In the genomic region with DNA sequence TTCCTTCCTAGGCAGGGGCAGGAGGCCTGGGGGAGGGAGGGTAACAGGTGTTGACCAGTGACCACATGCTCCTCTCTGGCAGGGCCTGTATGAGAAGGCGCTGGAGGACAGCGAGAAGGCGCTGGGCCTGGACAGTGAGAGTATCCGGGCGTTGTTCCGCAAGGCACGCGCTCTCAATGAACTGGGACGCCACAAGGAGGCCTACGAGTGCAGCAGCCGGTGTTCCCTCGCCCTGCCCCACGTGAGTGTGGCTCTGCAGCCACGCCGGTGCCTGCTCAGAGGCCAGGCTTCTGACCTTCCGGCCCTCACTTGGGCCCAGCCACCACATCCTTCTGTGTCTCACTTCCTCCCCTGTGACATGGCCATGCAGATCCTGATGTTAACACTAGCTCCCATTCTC, we compare ENCODE assay signal across 22 cellular contexts. TPM values are rescaled to one million over a fixed set of nuclear protein-coding genes. Genes with fewer than 3 reads are reported as not detected.
DNase-seq lines count a peak whose midpoint lies in the region; ATAC-seq and TF ChIP-seq lines count a peak whose summit lies in the region.
"Had no signal": no experiment of that assay in that cellular context is flagged by ENCODE, and none has a peak within 500 bp of the region (broad histone marks: within the 10 kb centered on the region; RNA-seq: fewer than 3 reads in every experiment).

No MANE protein-coding gene starts in this region.

- no TSS peak for BruUV-seq in PC-3 (replicated peaks; lab: Mats Ljungman, UMichigan)

- no peak overlapping the region for H2AFZ ChIP-seq in PC-3 (ENCODE audit: low read length)
- H2AFZ ChIP-seq: neural progenitor cell had no signal

- H3K36me3 ChIP-seq in PC-3 (ENCODE audit: low read depth, low read length): peaks cover 6% of the 10 kb centered on the region
- peaks cover 0 to 60% (median 31%) of the 10 kb centered on the region in 4 donors for H3K36me3 ChIP-seq in right lobe of liver
- H3K36me3 ChIP-seq in gastrocnemius medialis: peaks cover 0 to 50% of the 10 kb centered on the region in 2 donors
- H3K36me3 ChIP-seq: neural progenitor cell had no signal

- H3K9me2 ChIP-seq in PC-3 (replicated peaks; ENCODE audit: low read length): no peaks in the 10 kb centered on the region

- no peak for TF ChIP-seq POLR2A in right lobe of liver (IDR thresholded peaks at IDR 0.05)
- peak in 1 of 2 donors; percentile 42 for TF ChIP-seq POLR2A in gastrocnemius medialis (IDR thresholded peaks at IDR 0.05)

- no peak overlapping the region for H3K9ac ChIP-seq in PC-3 (ENCODE audit: low read length)
- H3K9ac ChIP-seq: neural progenitor cell had no signal

- in situ Hi-C loops in gastrocnemius medialis (cut with MboI; ENCODE audit: low sequenced_read_pairs in 4 of 4): no loop called here

- TF ChIP-seq CTCF in PC-3 (conservative IDR thresholded peaks at IDR 0.05; ENCODE audit: low read depth, low read length): no peak
- TF ChIP-seq CTCF in right lobe of liver (IDR thresholded peaks at IDR 0.05): peak in 2 of 4 donors; percentile 6 to 21
- peak in 4 of 5 experiments; percentile 41 to 64 (median 52) for TF ChIP-seq CTCF in gastrocnemius medialis (IDR thresholded peaks at IDR 0.05 in 4 of 5, conservative IDR thresholded peaks at IDR 0.05 in 1 of 5)

- H3K9me3 ChIP-seq in PC-3 (ENCODE audit: low read length) (no peaks in the 10 kb centered on the region), right lobe of liver (no peaks in the 10 kb centered on the region), gastrocnemius medialis (no peaks in the 10 kb centered on the region)
- H3K9me3 ChIP-seq: body of pancreas, gastroesophageal sphincter had no signal

- no peaks in the 10 kb centered on the region for H3K4me1 ChIP-seq in PC-3 (ENCODE audit: insufficient read depth, low read length)
- no peaks in the 10 kb centered on the region for H3K4me1 ChIP-seq in right lobe of liver
- peaks cover 18 to 19% of the 10 kb centered on the region in 2 donors for H3K4me1 ChIP-seq in gastrocnemius medialis
- H3K4me1 ChIP-seq: body of pancreas, neural progenitor cell had no signal

- H3K4me2 ChIP-seq in PC-3 (ENCODE audit: low read length): no peak overlapping the region
- H3K4me2 ChIP-seq: neural progenitor cell had no signal

- DNase-seq in PC-3 (no peak), cerebellum (ENCODE audit: low spot score) (peak; percentile 59), right lobe of liver (peak; percentile 61 to 73 (median 68)), gastrocnemius medialis (peak; percentile 93 to 97), glomerular visceral epithelial cell (ENCODE audit: extremely low spot score) (no peak)
- DNase-seq: activated CD8-positive, alpha-beta T cell treated with anti-CD3 and anti-CD28 coated beads for 36 hours; activated naive CD4-positive, alpha-beta T cell treated with anti-CD3 and anti-CD28 coated beads, Interleukin-2, amount 50 U/mL, for 16 hours; activated T-cell treated with anti-CD3 and anti-CD28 coated beads, Interleukin-2, amount 50 U/mL, for 4 hours; body of pancreas; erythroblast; NCI-H1930; NCI-H446 treated with DMSO at 0.1 percent for 48 hours; SHP77 treated with DMSO at 0.1 percent for 48 hours; stimulated activated CD4-positive, alpha-beta T cell treated with anti-CD3 and anti-CD28 coated beads, Interleukin-4, amount 100 ng/mL, for 1 hour had no signal

- no peaks in the 10 kb centered on the region for H3K79me2 ChIP-seq in PC-3 (ENCODE audit: low read length)

- no peak overlapping the region for H3K4me3 ChIP-seq in PC-3 (ENCODE audit: low read length)
- H3K4me3 ChIP-seq in right lobe of liver: no peak overlapping the region
- no peak overlapping the region for H3K4me3 ChIP-seq in gastrocnemius medialis
- H3K4me3 ChIP-seq: body of pancreas, gastroesophageal sphincter, lung, neural progenitor cell had no signal

- WGBS in right lobe of liver (ENCODE audit: insufficient coverage, low coverage, low lambda C conversion rate, missing lambda C conversion rate): 24% methylated on average over 3 of the region's 16 CpGs

- intact Hi-C loops in PC-3 (cut with micrococcal nuclease): no loop called here
- intact Hi-C loops in right lobe of liver (cut with DNase I): no loop called here
- intact Hi-C loops in gastrocnemius medialis (cut with DNase I; ENCODE audit: low total_unique reads): loop anchor here (1.0 to 5.0 kb wide), 4 partner anchors 26 to 200 kb away; a partner anchor contains a TSS

- H4K20me1 ChIP-seq in PC-3 (ENCODE audit: low read length): no peaks in the 10 kb centered on the region

- H3F3A ChIP-seq in PC-3 (ENCODE audit: low read length, unreplicated experiment): no peaks in the 10 kb centered on the region

- H3K27me3 ChIP-seq in PC-3 (ENCODE audit: low read length): no peaks in the 10 kb centered on the region
- H3K27me3 ChIP-seq in right lobe of liver: no peaks in the 10 kb centered on the region
- H3K27me3 ChIP-seq in gastrocnemius medialis: no peaks in the 10 kb centered on the region
- H3K27me3 ChIP-seq: body of pancreas, gastroesophageal sphincter, neural progenitor cell had no signal

- CTCF ChIA-PET in PC-3 (lab: Charles Lee): no interaction called here

- H3K27ac ChIP-seq in PC-3 (ENCODE audit: low read length) (no peak overlapping the region), right lobe of liver (no peak overlapping the region), gastrocnemius medialis (peak overlapping the region; percentile 88 to 95 (median 92))
- H3K27ac ChIP-seq: body of pancreas, gastroesophageal sphincter, HL-60, neural progenitor cell had no signal

- peak; percentile 27; the same call in 1 of the 2 replicates for ATAC-seq in PC-3
- ATAC-seq in right lobe of liver: peak; percentile 79 to 89 (median 84)
- peak; percentile 95 to 96 for ATAC-seq in gastrocnemius medialis
- ATAC-seq in GM19463 (IDR thresholded peaks at IDR 0.05; ENCODE audit: unreplicated experiment): no peak
- no peak for ATAC-seq in HG03025 (IDR thresholded peaks at IDR 0.05; ENCODE audit: low FRiP score, unreplicated experiment)
- ATAC-seq in GM19351 (IDR thresholded peaks at IDR 0.05; ENCODE audit: unreplicated experiment): no peak
- ATAC-seq: activated CD8-positive, alpha-beta T cell treated with anti-CD3 and anti-CD28 coated beads for 36 hours; activated T-cell treated with anti-CD3 and anti-CD28 coated beads, Interleukin-2, amount 50 U/mL, for 4 hours; body of pancreas; gastroesophageal sphincter; WTC11 had no signal

- POLR2A ChIA-PET in PC-3 (lab: Charles Lee; ENCODE audit: unreplicated experiment): no interaction called here

RNA-seq across cellular contexts. Expression of a gene that starts 25.8 kb away (rescaled TPM):
- 34.8 and 40.5 TPM in 2 replicates for total RNA-seq in PC-3 (2014; rRNA removed)
- 53.9 TPM for total RNA-seq in cerebellum
- total RNA-seq in right lobe of liver: 10 to 100 TPM; 26.5 to 50.1 (median 42.7) TPM
- total RNA-seq in gastrocnemius medialis: 10 to 100 TPM; 17.0 to 22.6 (median 20.5) TPM

RNA-seq across cellular contexts. Expression of a gene that starts 41.1 kb away (rescaled TPM):
- total RNA-seq in PC-3 (2014; rRNA removed): 99.0 and 128 TPM in 2 replicates
- total RNA-seq in cerebellum: 27.9 TPM
- 10 to 100 TPM; 27.4 to 56.3 (median 37.6) TPM for total RNA-seq in right lobe of liver
- total RNA-seq in gastrocnemius medialis: 10 to 100 TPM; 31.4 to 75.2 (median 52.1) TPM

RNA-seq across cellular contexts. Expression of a gene that starts 54.6 kb away (rescaled TPM):
- 4.0 TPM in 2 replicates for total RNA-seq in PC-3 (2014; rRNA removed)
- 6.3 TPM for total RNA-seq in cerebellum
- 10 to 100 TPM in 4 of 6 experiments, 1 to 10 TPM in 2; 6.1 to 28.9 (median 15.5) TPM for total RNA-seq in right lobe of liver
- 10 to 100 TPM; 15.6 to 39.8 (median 19.5) TPM for total RNA-seq in gastrocnemius medialis

Comparison
In these comparisons a context has a peak if more than half of its experiments do, and no peak if none do; other contexts are left out.
1. ATAC-seq: peak in PC-3 (single experiment), right lobe of liver (4 of 4) and gastrocnemius medialis (2 of 2); none in GM19463 (single experiment), HG03025 (single experiment) and GM19351 (single experiment).
2. DNase-seq: peak in cerebellum (single experiment), right lobe of liver (3 of 3) and gastrocnemius medialis (2 of 2); none in PC-3 (single experiment) and glomerular visceral epithelial cell (single experiment).
3. H3K27ac ChIP-seq: peak in gastrocnemius medialis (4 of 4); none in PC-3 (single experiment) and right lobe of liver (0 of 3).